1 cellular context compared by ENCODE assay signal in the genomic region with DNA sequence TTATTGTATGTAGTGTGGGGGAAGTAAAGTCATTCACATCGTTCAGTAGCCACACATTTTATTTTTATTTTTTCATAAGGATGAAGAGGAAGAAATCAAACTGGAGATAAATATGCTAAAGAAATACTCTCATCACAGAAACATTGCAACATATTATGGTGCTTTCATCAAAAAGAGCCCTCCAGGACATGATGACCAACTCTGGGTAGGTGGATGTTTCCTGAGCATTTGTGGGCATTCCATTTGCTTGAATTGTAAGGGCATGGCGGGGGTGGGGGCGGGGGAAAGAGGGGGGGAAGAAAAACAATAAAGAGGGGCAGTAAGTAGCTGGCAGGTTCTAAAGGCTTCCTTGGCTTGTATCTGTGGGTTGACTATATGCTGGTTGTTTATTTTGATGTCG.
A peak's percentile ranks its signal among the peaks of the same experiment; 100 is the strongest.
TF ChIP-seq lines count a peak whose summit lies in the region.

No MANE protein-coding gene starts in this region.

TF ChIP-seq in HepG2, 621 proteins besides CTCF, POLR2A, EP300 and RAD21:
- TF ChIP-seq, protein P1, sequence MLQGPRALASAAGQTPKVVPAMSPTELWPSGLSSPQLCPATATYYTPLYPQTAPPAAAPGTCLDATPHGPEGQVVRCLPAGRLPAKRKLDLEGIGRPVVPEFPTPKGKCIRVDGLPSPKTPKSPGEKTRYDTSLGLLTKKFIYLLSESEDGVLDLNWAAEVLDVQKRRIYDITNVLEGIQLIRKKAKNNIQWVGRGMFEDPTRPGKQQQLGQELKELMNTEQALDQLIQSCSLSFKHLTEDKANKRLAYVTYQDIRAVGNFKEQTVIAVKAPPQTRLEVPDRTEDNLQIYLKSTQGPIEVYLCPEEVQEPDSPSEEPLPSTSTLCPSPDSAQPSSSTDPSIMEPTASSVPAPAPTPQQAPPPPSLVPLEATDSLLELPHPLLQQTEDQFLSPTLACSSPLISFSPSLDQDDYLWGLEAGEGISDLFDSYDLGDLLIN (CRISPR knock-in tag; IDR thresholded peaks at IDR 0.05; ENCODE audit: borderline replicate concordance): no peak
- TF ChIP-seq HNRNPK (IDR thresholded peaks at IDR 0.05; ENCODE audit: low read depth, low read length, poor library complexity, severe bottlenecking): peak; percentile 90
TF ChIP-seq in HepG2: peak in this region for 1.
